ENCODE assay signal across 8 cellular contexts in the genomic region with DNA sequence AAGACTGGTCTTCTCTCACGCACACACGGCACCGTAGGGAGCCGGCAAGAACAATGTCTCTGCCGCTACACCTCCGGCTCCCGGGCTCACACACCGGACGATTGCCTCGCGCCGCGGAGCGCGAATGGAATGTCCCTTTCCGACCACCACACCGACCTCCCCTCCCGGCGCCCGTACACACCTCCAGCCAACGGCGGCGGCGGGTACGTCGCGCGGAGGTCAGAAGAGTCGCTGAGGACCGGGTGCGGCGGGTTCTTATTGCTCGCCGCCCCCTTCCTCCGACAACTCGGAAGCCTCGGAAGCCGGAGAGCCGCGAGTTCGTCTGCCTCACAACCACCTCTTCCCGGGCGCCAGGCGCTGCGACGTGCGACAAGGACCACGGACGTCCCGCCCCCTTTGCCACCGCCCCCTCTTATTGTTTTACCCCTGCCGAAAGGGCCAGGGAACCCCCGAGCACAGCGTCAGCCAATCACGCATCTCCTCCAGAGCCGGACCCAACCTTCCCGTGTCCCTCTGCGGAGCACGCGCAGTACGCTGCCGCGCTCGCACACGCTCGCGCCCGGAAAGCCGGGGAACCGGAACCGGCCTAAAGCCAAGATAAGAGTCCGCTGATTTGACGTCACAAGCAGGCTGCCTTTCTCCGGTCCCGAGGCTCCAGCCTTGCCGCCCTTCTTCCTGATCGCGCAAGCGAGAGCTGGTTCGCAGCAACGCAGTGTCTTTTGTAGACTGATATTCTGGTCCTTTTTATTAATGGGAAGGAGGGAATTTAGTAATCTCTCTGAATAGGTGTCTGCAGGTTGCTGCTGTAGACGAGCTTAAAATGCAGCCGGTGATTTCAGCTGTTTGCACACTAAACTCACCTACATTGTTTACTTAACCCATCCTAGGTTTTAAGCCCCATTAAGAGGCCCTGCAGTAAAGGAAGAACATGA. TPM values are rescaled to one million over a fixed set of nuclear protein-coding genes. Genes with fewer than 3 reads are reported as not detected.
DNase-seq lines count a peak whose midpoint lies in the region; ATAC-seq, FAIRE-seq and TF ChIP-seq lines count a peak whose summit lies in the region.

A gene (minus strand): TSS at position 385 of the 932 bp plus-strand sequence. CDS start 11,386 bp downstream, outside the sequence.

- peak; percentile 60 for FAIRE-seq in colon (lab: Jason Lieb, UNC)

- H3K27me3 ChIP-seq in BE2C: no peaks in the 10 kb centered on the region

- peaks cover 9% of the 10 kb centered on the region for H3K4me1 ChIP-seq in BE2C

- peak; percentile 90 for ATAC-seq in HG03460 (IDR thresholded peaks at IDR 0.05; ENCODE audit: unreplicated experiment)

- H3K36me3 ChIP-seq in BE2C: no peaks in the 10 kb centered on the region; the same call in 1 of the 2 replicates

- DNase-seq in BE2C (peak; percentile 98), GM19240 (ENCODE audit: insufficient read length, low spot score) (peak; percentile 71), NCI-H526 (lab: John Stamatoyannopoulos, UW) (peak; percentile 93 to 97), kidney glomerular epithelial cell (lab: John Stamatoyannopoulos, UW) (peak; percentile 97)
- peak; percentile 99 for DNase-seq in activated CD4-positive, alpha-beta T cell treated with anti-CD3 and anti-CD28 coated beads for 48 hours
- peak; percentile 93 to 96 for DNase-seq in stimulated activated CD4-positive, alpha-beta T cell treated with anti-CD3 and anti-CD28 coated beads, Interleukin-1b, Interleukin-23, amount 100 ng/mL, for 1 hour (ENCODE audit: low read depth in 2 of 2)

- no peaks in the 10 kb centered on the region for H3K9me3 ChIP-seq in BE2C

- no peak for TF ChIP-seq CTCF in BE2C (IDR thresholded peaks at IDR 0.05; ENCODE audit: low read depth, low read length)

- H3K4me3 ChIP-seq in BE2C (ENCODE audit: low read depth, low read length): peak within 1 kb of the TSS; percentile 98

RNA-seq across cellular contexts. Expression of the gene that starts here (rescaled TPM):
- polyA plus RNA-seq in BE2C (2012; ENCODE audit: insufficient read depth, insufficient read length, low read depth): 56.6 TPM

Comparison
In these comparisons a context has a peak if more than half of its experiments do, and no peak if none do; other contexts are left out.
1. Peak in every context shown above with its lines: DNase-seq, ATAC-seq and H3K4me3 ChIP-seq.